Comparison of ENCODE assay signal across 11 cellular contexts in the genomic region with DNA sequence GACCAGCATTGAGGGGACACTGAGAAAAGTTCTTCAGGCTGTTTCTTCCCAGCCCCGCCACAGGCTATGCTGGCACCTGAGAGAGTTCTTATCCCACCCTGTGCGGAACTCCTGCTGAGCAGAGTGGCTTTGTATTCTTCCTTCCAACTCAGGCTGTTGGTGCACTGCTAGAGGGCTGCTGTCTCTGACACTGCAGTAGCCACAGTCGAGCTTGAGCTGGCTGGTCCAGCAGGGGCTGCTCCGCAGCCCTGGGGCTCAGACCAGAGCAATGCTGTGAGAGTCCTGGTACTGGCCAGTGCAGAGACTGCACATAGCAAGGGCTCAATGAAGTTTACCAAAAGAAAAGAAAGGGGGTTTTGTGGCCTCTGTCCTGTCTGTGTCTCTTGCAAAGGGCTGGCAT.
DNase-seq lines count a peak whose midpoint lies in the region; ATAC-seq and TF ChIP-seq lines count a peak whose summit lies in the region.
"Had no signal": no experiment of that assay in that cellular context is flagged by ENCODE, and none has a peak within 500 bp of the region (broad histone marks: within the 10 kb centered on the region; RNA-seq: fewer than 3 reads in every experiment).

No MANE protein-coding gene starts in this region.

- TF ChIP-seq CTCF in nephron (IDR thresholded peaks at IDR 0.05; ENCODE audit: unreplicated experiment in 3 of 3): no peak

- H3K9me3 Mint-ChIP-seq in stimulated activated naive CD8-positive, alpha-beta T cell treated with anti-CD3 and anti-CD28 coated beads, Interleukin-15, Interleukin-2, amounts not matched to agents 100 ng/mL and 50 ng/mL, for 24 hours: no peaks in the 10 kb centered on the region
- no peaks in the 10 kb centered on the region for H3K9me3 Mint-ChIP-seq in nephron

- peak overlapping the region; percentile 88 for H3K27ac ChIP-seq in caudate nucleus (ENCODE audit: low read depth, low read length)

- ATAC-seq in stimulated activated naive CD8-positive, alpha-beta T cell treated with anti-CD3 and anti-CD28 coated beads, Interleukin-15, Interleukin-2, amounts not matched to agents 100 U/mL and 50 U/mL, for 24 hours: no peak
- no peak for ATAC-seq in GM18502 (IDR thresholded peaks at IDR 0.05; ENCODE audit: poor library complexity, unreplicated experiment)
- ATAC-seq: Panc1 had no signal

- H3K36me3 Mint-ChIP-seq in stimulated activated naive CD8-positive, alpha-beta T cell treated with anti-CD3 and anti-CD28 coated beads, Interleukin-15, Interleukin-2, amounts not matched to agents 100 ng/mL and 50 ng/mL, for 24 hours (ENCODE audit: low read depth): peaks cover 3% of the 10 kb centered on the region
- peaks cover 3% of the 10 kb centered on the region for H3K36me3 Mint-ChIP-seq in nephron (ENCODE audit: low read depth)

- H3K4me3 Mint-ChIP-seq in stimulated activated naive CD8-positive, alpha-beta T cell treated with anti-CD3 and anti-CD28 coated beads, Interleukin-15, Interleukin-2, amounts not matched to agents 100 ng/mL and 50 ng/mL, for 24 hours: peak overlapping the region; percentile 95
- peak overlapping the region; percentile 74 to 99 (median 98) for H3K4me3 Mint-ChIP-seq in nephron

- DNase-seq in stimulated activated naive CD8-positive, alpha-beta T cell treated with anti-CD3 and anti-CD28 coated beads, Interleukin-15, Interleukin-2, amounts not matched to agents 100 U/mL and 50 U/mL, for 24 hours: no peak
- no peak for DNase-seq in caudate nucleus (lab: John Stamatoyannopoulos, UW)
- no peak for DNase-seq in NCI-H345 (lab: John Stamatoyannopoulos, UW)
- no peak for DNase-seq in stimulated activated naive CD4-positive, alpha-beta T cell (lab: John Stamatoyannopoulos, UW)
- no peak for DNase-seq in superior temporal gyrus (ENCODE audit: extremely low spot score)
- DNase-seq: Calu3, MM.1S had no signal

- H3K4me1 Mint-ChIP-seq in stimulated activated naive CD8-positive, alpha-beta T cell treated with anti-CD3 and anti-CD28 coated beads, Interleukin-15, Interleukin-2, amounts not matched to agents 100 ng/mL and 50 ng/mL, for 24 hours (ENCODE audit: low read depth): peaks cover 69% of the 10 kb centered on the region
- H3K4me1 Mint-ChIP-seq in nephron: peaks cover 46% of the 10 kb centered on the region

- no peaks in the 10 kb centered on the region for H3K27me3 Mint-ChIP-seq in stimulated activated naive CD8-positive, alpha-beta T cell treated with anti-CD3 and anti-CD28 coated beads, Interleukin-15, Interleukin-2, amounts not matched to agents 100 ng/mL and 50 ng/mL, for 24 hours
- H3K27me3 Mint-ChIP-seq in nephron (ENCODE audit: low read depth): no peaks in the 10 kb centered on the region

- peak overlapping the region; percentile 92 for H3K27ac Mint-ChIP-seq in stimulated activated naive CD8-positive, alpha-beta T cell treated with anti-CD3 and anti-CD28 coated beads, Interleukin-15, Interleukin-2, amounts not matched to agents 100 ng/mL and 50 ng/mL, for 24 hours
- peak overlapping the region; percentile 56 to 80 (median 63) for H3K27ac Mint-ChIP-seq in nephron
